In genomic region chr14:94177806-94178205, GRCh38 we compare ENCODE assay signal across 14 cellular contexts. TPM values are rescaled to one million over a fixed set of nuclear protein-coding genes. Genes with fewer than 3 reads are reported as not detected.
DNase-seq lines count a peak whose midpoint lies in the region; ATAC-seq and TF ChIP-seq lines count a peak whose summit lies in the region.
"Had no signal": no experiment of that assay in that cellular context is flagged by ENCODE, and none has a peak within 500 bp of the region (broad histone marks: within the 10 kb centered on the region; RNA-seq: fewer than 3 reads in every experiment).

No MANE protein-coding gene starts in this region.

- peaks cover 1% of the 10 kb centered on the region for H3K36me3 Mint-ChIP-seq in activated CD4-positive, alpha-beta T cell treated with anti-CD3 and anti-CD28 coated beads, Interleukin-2, amount 10 ng/mL, durations not matched to agents 24 days and 14 days (ENCODE audit: low read depth)
- no peaks in the 10 kb centered on the region for H3K36me3 Mint-ChIP-seq in neural progenitor cell

- WGBS in body of pancreas, 2 donors = 74 to 80% methylated on average over 1 of the region's 1 CpG

- H3K36me3 ChIP-seq in HUES48 (ENCODE audit: control insufficient read depth, insufficient read depth, low read length) = no peaks in the 10 kb centered on the region
- H3K36me3 ChIP-seq in endocrine pancreas (ENCODE audit: control insufficient read depth, insufficient read depth, low read length) = no peaks in the 10 kb centered on the region
- no peaks in the 10 kb centered on the region for H3K36me3 ChIP-seq in neural progenitor cell
- no peaks in the 10 kb centered on the region for H3K36me3 ChIP-seq in body of pancreas (replicated peaks in 1 of 2; ENCODE audit: insufficient read depth in 1 of 2, low read depth in 2 of 2)
- H3K36me3 ChIP-seq: BLaER1 treated with 17β-estradiol and CSF1 and Interleukin-3, amounts not matched to agents 10 nM and 100 nM had no signal

- H3K27ac ChIP-seq in HUES48 (ENCODE audit: low read depth, low read length) = peak overlapping the region; percentile 87
- no peak overlapping the region for H3K27ac ChIP-seq in neural progenitor cell
- H3K27ac ChIP-seq in body of pancreas = no peak overlapping the region
- H3K27ac ChIP-seq: BLaER1 treated with 17β-estradiol and CSF1 and Interleukin-3, amounts not matched to agents 10 nM and 100 nM had no signal

- TF ChIP-seq CTCF in neural progenitor cell (IDR thresholded peaks at IDR 0.05) (no peak), body of pancreas (IDR thresholded peaks at IDR 0.05) (no peak)

- no peak overlapping the region for H2AFZ ChIP-seq in neural progenitor cell (replicated peaks)

- H4K20me1 ChIP-seq in neural progenitor cell (ENCODE audit: low read depth) = peaks cover 12% of the 10 kb centered on the region

- peaks cover 37% of the 10 kb centered on the region for H3K27me3 Mint-ChIP-seq in activated CD4-positive, alpha-beta T cell treated with anti-CD3 and anti-CD28 coated beads, Interleukin-2, amount 10 ng/mL, durations not matched to agents 24 days and 14 days
- H3K27me3 Mint-ChIP-seq in neural progenitor cell (ENCODE audit: insufficient read depth, low read depth) = peaks cover 12% of the 10 kb centered on the region

- peaks cover 25% of the 10 kb centered on the region for H3K4me1 Mint-ChIP-seq in activated CD4-positive, alpha-beta T cell treated with anti-CD3 and anti-CD28 coated beads, Interleukin-2, amount 10 ng/mL, durations not matched to agents 24 days and 14 days
- H3K4me1 Mint-ChIP-seq in neural progenitor cell = peaks cover 22% of the 10 kb centered on the region

- intact Hi-C loops in activated CD4-positive, alpha-beta T cell treated with anti-CD3 and anti-CD28 coated beads, Interleukin-2, amount 10 ng/mL, durations not matched to agents 24 days and 14 days (cut with micrococcal nuclease) = no loop called here
- intact Hi-C loops in body of pancreas (cut with DNase I) (no loop called here), sciatic nerve (cut with DNase I) (no loop called here)

- peak overlapping the region; percentile 96 for H3K4me2 ChIP-seq in neural progenitor cell
- H3K4me2 ChIP-seq: BLaER1 treated with 17β-estradiol and CSF1 and Interleukin-3, amounts not matched to agents 10 nM and 100 nM had no signal

- H3K27ac Mint-ChIP-seq in activated CD4-positive, alpha-beta T cell treated with anti-CD3 and anti-CD28 coated beads, Interleukin-2, amount 10 ng/mL, durations not matched to agents 24 days and 14 days = no peak overlapping the region
- H3K27ac Mint-ChIP-seq in neural progenitor cell = no peak overlapping the region

- H3K4me1 ChIP-seq in HUES48 (ENCODE audit: control insufficient read depth, insufficient read depth, low read length) (peaks cover 31% of the 10 kb centered on the region), endocrine pancreas (ENCODE audit: control insufficient read depth, insufficient read depth, low read length) (peaks cover 19% of the 10 kb centered on the region), neural progenitor cell (peaks cover 41% of the 10 kb centered on the region), body of pancreas (peaks cover 22% of the 10 kb centered on the region)

- peaks cover 77% of the 10 kb centered on the region for H3K79me2 ChIP-seq in neural progenitor cell (ENCODE audit: low read depth)

- H3K27me3 ChIP-seq in HUES48 (ENCODE audit: control insufficient read depth, insufficient read depth, low read length) (peaks cover 25% of the 10 kb centered on the region), endocrine pancreas (ENCODE audit: control insufficient read depth, insufficient read depth, low read length) (no peaks in the 10 kb centered on the region), neural progenitor cell (peaks cover 6% of the 10 kb centered on the region), body of pancreas (peaks cover 0 to 13% of the 10 kb centered on the region in 2 donors)

- ATAC-seq in GM21360 (IDR thresholded peaks at IDR 0.05; ENCODE audit: unreplicated experiment) = no peak
- no peak for ATAC-seq in body of pancreas
- ATAC-seq in sciatic nerve = no peak

- peak; percentile 55 for DNase-seq in activated CD4-positive, alpha-beta T cell treated with anti-CD3 and anti-CD28 coated beads, Interleukin-2, amount 10 ng/mL, durations not matched to agents 24 days and 14 days
- DNase-seq in activated CD4-positive, alpha-beta T cell treated with anti-CD3 and anti-CD28 coated beads, Interleukin-2, amount 50 U/mL, for 1 hour = no peak
- DNase-seq in neural progenitor cell (ENCODE audit: low spot score) = peak; percentile 51
- no peak for DNase-seq in body of pancreas
- no peak for DNase-seq in sciatic nerve (ENCODE audit: low spot score)
- DNase-seq: HCEC 1CT, MV-4-11, NCI-H1417 treated with DMSO at 0.1 percent for 48 hours, NCI-H2029 treated with DMSO at 0.1 percent for 48 hours, NCI-H510A treated with DMSO at 0.1 percent for 48 hours had no signal

- no peak overlapping the region for H3K4me3 Mint-ChIP-seq in activated CD4-positive, alpha-beta T cell treated with anti-CD3 and anti-CD28 coated beads, Interleukin-2, amount 10 ng/mL, durations not matched to agents 24 days and 14 days
- no peak overlapping the region for H3K4me3 Mint-ChIP-seq in neural progenitor cell

- H3K9me3 Mint-ChIP-seq in activated CD4-positive, alpha-beta T cell treated with anti-CD3 and anti-CD28 coated beads, Interleukin-2, amount 10 ng/mL, durations not matched to agents 24 days and 14 days = no peaks in the 10 kb centered on the region
- no peaks in the 10 kb centered on the region for H3K9me3 Mint-ChIP-seq in neural progenitor cell

- TF ChIP-seq POLR2A in body of pancreas (IDR thresholded peaks at IDR 0.05) = no peak

- H3K4me3 ChIP-seq in HUES48 (ENCODE audit: low read depth, low read length) (no peak overlapping the region), endocrine pancreas (ENCODE audit: control insufficient read depth, insufficient read depth, low read length) (no peak overlapping the region), neural progenitor cell (no peak overlapping the region), body of pancreas (no peak overlapping the region)
- H3K4me3 ChIP-seq: BLaER1 treated with 17β-estradiol and CSF1 and Interleukin-3, amounts not matched to agents 10 nM and 100 nM had no signal

- H3F3A ChIP-seq in neural progenitor cell (ENCODE audit: low read depth) = peaks cover 30% of the 10 kb centered on the region

- H3K9me3 ChIP-seq in HUES48 (ENCODE audit: control insufficient read depth, insufficient read depth, low read length) (no peaks in the 10 kb centered on the region), endocrine pancreas (ENCODE audit: control insufficient read depth, low read length) (no peaks in the 10 kb centered on the region), neural progenitor cell (ENCODE audit: low read depth) (no peaks in the 10 kb centered on the region), body of pancreas (no peaks in the 10 kb centered on the region)
- H3K9me3 ChIP-seq: BLaER1 treated with 17β-estradiol and CSF1 and Interleukin-3, amounts not matched to agents 10 nM and 100 nM had no signal

- H3K9ac ChIP-seq in HUES48 (ENCODE audit: low read depth, low read length) (no peak overlapping the region), endocrine pancreas (ENCODE audit: control insufficient read depth, insufficient read depth, low read length) (peak overlapping the region; percentile 26), neural progenitor cell (no peak overlapping the region)
- H3K9ac ChIP-seq: BLaER1 treated with 17β-estradiol and CSF1 and Interleukin-3, amounts not matched to agents 10 nM and 100 nM had no signal

RNA-seq across cellular contexts. Expression of gene PPP4R4, which starts 3.7 kb away (rescaled TPM):
- total RNA-seq in activated CD4-positive, alpha-beta T cell treated with anti-CD3 and anti-CD28 coated beads, Interleukin-2, amount 10 ng/mL, durations not matched to agents 24 days and 14 days = 2.7 and 3.1 TPM in 2 replicates
- total RNA-seq in neural progenitor cell (ENCODE audit: low replicate concordance) (25.5 and 27.8 TPM in 2 replicates), body of pancreas (1 to 10 TPM; 1.3 to 2.6 TPM), sciatic nerve (1.0 TPM)

RNA-seq across cellular contexts. Expression of gene IFI27L2, which starts 48.4 kb away (rescaled TPM):
- 37.3 and 38.8 TPM in 2 replicates for total RNA-seq in activated CD4-positive, alpha-beta T cell treated with anti-CD3 and anti-CD28 coated beads, Interleukin-2, amount 10 ng/mL, durations not matched to agents 24 days and 14 days
- 24.7 and 73.7 TPM in 2 replicates for total RNA-seq in neural progenitor cell (ENCODE audit: low replicate concordance)
- 10 to 100 TPM; 12.7 to 66.3 TPM for total RNA-seq in body of pancreas
- total RNA-seq in sciatic nerve = 85.4 TPM

Comparison
In these comparisons a context has a peak if more than half of its experiments do, and no peak if none do; other contexts are left out.
1. DNase-seq: peak in activated CD4-positive, alpha-beta T cell treated with anti-CD3 and anti-CD28 coated beads, Interleukin-2, amount 10 ng/mL, durations not matched to agents 24 days and 14 days (single experiment) and neural progenitor cell (single experiment); none in activated CD4-positive, alpha-beta T cell treated with anti-CD3 and anti-CD28 coated beads, Interleukin-2, amount 50 U/mL, for 1 hour (single experiment), body of pancreas (0 of 4) and sciatic nerve (single experiment).